ENCODE assay signal across 25 cellular contexts in genomic region chr22:44157916-44158618, GRCh38. TPM values are rescaled to one million over a fixed set of nuclear protein-coding genes. Genes with fewer than 3 reads are reported as not detected.
"Had no signal": no experiment of that assay in that cellular context is flagged by ENCODE, and none has a peak within 500 bp of the region (broad histone marks: within the 10 kb centered on the region; RNA-seq: fewer than 3 reads in every experiment).

No MANE protein-coding gene starts in this region.

- H3K36me3 Mint-ChIP-seq: activated naive CD4-positive, alpha-beta T cell treated with anti-CD3 and anti-CD28 coated beads, Interleukin-2, amount 50 U/mL, for 72 hours had no signal

- H3K4me2 ChIP-seq: SK-N-SH had no signal

- H3K27me3 ChIP-seq: brain microvascular endothelial cell, cardiac muscle cell, Peyer's patch, SJCRH30 had no signal

- H3K9me3 ChIP-seq: Peyer's patch, SJCRH30, SK-N-SH had no signal

- DNase-seq: activated CD4-positive, alpha-beta T cell treated with anti-CD3 and anti-CD28 coated beads for 48 hours; activated CD4-positive, alpha-beta T cell treated with anti-CD3 and anti-CD28 coated beads, Interleukin-2, amount 50 U/mL, for 4 hours; activated CD4-positive, CD25-positive, alpha-beta regulatory T cell treated with anti-CD3 and anti-CD28 coated beads, Interleukin-2, amount 50 U/mL, for 72 hours; activated CD8-positive, alpha-beta memory T cell treated with anti-CD3 and anti-CD28 coated beads, Interleukin-2, amount 10 ng/mL, durations not matched to agents 7 days and 5 days; activated effector memory CD4-positive, alpha-beta T cell treated with Interleukin-2 at 50 U/mL for 16 hours; activated naive CD4-positive, alpha-beta T cell treated with Interleukin-2 at 50 U/mL for 16 hours; activated naive CD8-positive, alpha-beta T cell treated with anti-CD3 and anti-CD28 coated beads, Interleukin-2, amount 50 U/mL, for 24 hours; activated T-cell treated with anti-CD3 and anti-CD28 coated beads, Interleukin-2, amount 50 U/mL, for 24 hours; amniotic stem cell; brain microvascular endothelial cell; NCI-H1048; NCI-H146; NCI-H2029; NCI-H510A treated with DMSO at 0.1 percent for 48 hours; NCI-H69; SJCRH30; T-helper 1 cell had no signal

- H3K9me3 Mint-ChIP-seq: activated naive CD4-positive, alpha-beta T cell treated with anti-CD3 and anti-CD28 coated beads, Interleukin-2, amount 50 U/mL, for 72 hours; activated naive CD8-positive, alpha-beta T cell treated with anti-CD3 and anti-CD28 coated beads, Interleukin-2, amount 50 U/mL, for 24 hours; activated T-cell treated with anti-CD3 and anti-CD28 coated beads, Interleukin-2, amount 50 U/mL, for 24 hours; activated T-helper 1 cell treated with anti-CD3 and anti-CD28 coated beads, Interleukin-12 subunit alpha, Interleukin-12 subunit beta, Interleukin-2, Interleukin-4 antibody, amounts not matched to agents 30 ng/mL and 10 ng/mL and 1 ng/mL, durations not matched to agents 14 hours and 24 hours and 36 hours had no signal

- H3K9ac ChIP-seq: SK-N-SH had no signal

- H3K4me1 ChIP-seq: Peyer's patch, SJCRH30 had no signal

- H3K27ac Mint-ChIP-seq: activated CD8-positive, alpha-beta memory T cell treated with anti-CD3 and anti-CD28 coated beads, Interleukin-2, amount 10 ng/mL, durations not matched to agents 7 days and 5 days; activated naive CD4-positive, alpha-beta T cell treated with anti-CD3 and anti-CD28 coated beads, Interleukin-2, amount 50 U/mL, for 72 hours; activated naive CD8-positive, alpha-beta T cell treated with anti-CD3 and anti-CD28 coated beads, Interleukin-2, amount 50 U/mL, for 24 hours; activated T-cell treated with anti-CD3 and anti-CD28 coated beads, Interleukin-2, amount 50 U/mL, for 24 hours; activated T-helper 1 cell treated with anti-CD3 and anti-CD28 coated beads, Interleukin-12 subunit alpha, Interleukin-12 subunit beta, Interleukin-2, Interleukin-4 antibody, amounts not matched to agents 30 ng/mL and 10 ng/mL and 1 ng/mL, durations not matched to agents 14 hours and 24 hours and 36 hours had no signal

- H3K4me3 ChIP-seq: cardiac muscle cell, Peyer's patch, SJCRH30 had no signal

- H3K36me3 ChIP-seq: brain microvascular endothelial cell, cardiac muscle cell, Peyer's patch, SJCRH30 had no signal

- ATAC-seq: activated CD8-positive, alpha-beta memory T cell treated with anti-CD3 and anti-CD28 coated beads, Interleukin-2, amount 10 ng/mL, durations not matched to agents 7 days and 5 days; activated naive CD4-positive, alpha-beta T cell treated with anti-CD3 and anti-CD28 coated beads, Interleukin-2, amount 50 U/mL, for 72 hours; activated naive CD8-positive, alpha-beta T cell treated with anti-CD3 and anti-CD28 coated beads, Interleukin-2, amount 50 U/mL, for 24 hours had no signal

- H3K4me1 Mint-ChIP-seq: activated CD8-positive, alpha-beta memory T cell treated with anti-CD3 and anti-CD28 coated beads, Interleukin-2, amount 10 ng/mL, durations not matched to agents 7 days and 5 days; activated naive CD8-positive, alpha-beta T cell treated with anti-CD3 and anti-CD28 coated beads, Interleukin-2, amount 50 U/mL, for 24 hours had no signal

- H3K27me3 Mint-ChIP-seq: activated CD8-positive, alpha-beta memory T cell treated with anti-CD3 and anti-CD28 coated beads, Interleukin-2, amount 10 ng/mL, durations not matched to agents 7 days and 5 days; activated naive CD8-positive, alpha-beta T cell treated with anti-CD3 and anti-CD28 coated beads, Interleukin-2, amount 50 U/mL, for 24 hours; activated T-cell treated with anti-CD3 and anti-CD28 coated beads, Interleukin-2, amount 50 U/mL, for 24 hours had no signal

- H3K4me3 Mint-ChIP-seq: activated CD8-positive, alpha-beta memory T cell treated with anti-CD3 and anti-CD28 coated beads, Interleukin-2, amount 10 ng/mL, durations not matched to agents 7 days and 5 days; activated naive CD8-positive, alpha-beta T cell treated with anti-CD3 and anti-CD28 coated beads, Interleukin-2, amount 50 U/mL, for 24 hours; activated T-cell treated with anti-CD3 and anti-CD28 coated beads, Interleukin-2, amount 50 U/mL, for 24 hours; activated T-helper 1 cell treated with anti-CD3 and anti-CD28 coated beads, Interleukin-12 subunit alpha, Interleukin-12 subunit beta, Interleukin-2, Interleukin-4 antibody, amounts not matched to agents 30 ng/mL and 10 ng/mL and 1 ng/mL, durations not matched to agents 14 hours and 24 hours and 36 hours had no signal

- H3K27ac ChIP-seq: brain microvascular endothelial cell, cardiac muscle cell, RWPE1, SJCRH30 had no signal

RNA-seq across cellular contexts. Expression of gene PARVG, which starts 22.7 kb away (rescaled TPM):
- total RNA-seq: LHCN-M2, M059J, SJCRH30 had no signal
